19 cellular contexts compared by ENCODE assay signal in the genomic region with DNA sequence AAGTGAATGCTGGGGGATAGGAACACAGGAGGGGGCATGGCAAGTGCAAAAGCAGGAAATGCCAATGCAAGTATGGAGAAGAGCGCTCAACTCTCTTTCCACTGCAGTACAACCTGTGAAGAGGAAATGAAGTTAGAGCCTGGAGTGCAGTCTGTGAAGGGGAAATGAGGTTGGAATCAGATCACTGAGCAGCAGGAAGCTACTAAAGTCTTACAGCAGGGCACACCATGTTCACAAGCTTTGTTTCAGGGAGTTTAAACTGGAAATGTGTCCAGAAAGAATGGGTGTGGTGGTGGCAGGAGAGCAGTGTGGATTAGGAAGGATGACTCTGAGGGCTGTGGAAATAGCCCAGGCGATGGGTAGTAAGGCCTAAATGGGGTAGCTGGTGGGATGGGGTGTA. TPM values are rescaled to one million over a fixed set of nuclear protein-coding genes. Genes with fewer than 3 reads are reported as not detected.
DNase-seq lines count a peak whose midpoint lies in the region; ATAC-seq, FAIRE-seq and TF ChIP-seq lines count a peak whose summit lies in the region.
"Had no signal": no experiment of that assay in that cellular context is flagged by ENCODE, and none has a peak within 500 bp of the region (broad histone marks: within the 10 kb centered on the region; RNA-seq: fewer than 3 reads in every experiment).

No MANE protein-coding gene starts in this region.

- no peaks in the 10 kb centered on the region for H3K27me3 ChIP-seq in DOHH2 (ENCODE audit: control insufficient read depth, low read length)
- no peaks in the 10 kb centered on the region for H3K27me3 ChIP-seq in gastrocnemius medialis
- H3K27me3 ChIP-seq: BE2C, SJSA1 had no signal

- H3F3A ChIP-seq in DOHH2 (ENCODE audit: control insufficient read depth, insufficient read depth), result peaks cover 54% of the 10 kb centered on the region

- peak overlapping the region; percentile 52 for H3K27ac Mint-ChIP-seq in chondrocyte (ENCODE audit: unreplicated experiment)
- H3K27ac Mint-ChIP-seq: activated naive CD8-positive, alpha-beta T cell treated with anti-CD3 and anti-CD28 coated beads, Interleukin-2, amount 10 ng/mL, durations not matched to agents 7 days and 5 days had no signal

- peak overlapping the region; percentile 91 for H3K27ac ChIP-seq in DOHH2 (ENCODE audit: low read depth, low read length)
- peak overlapping the region; percentile 2 to 5 for H3K27ac ChIP-seq in kidney (ENCODE audit: low read depth in 2 of 2, low read length in 2 of 2)
- peak overlapping the region; percentile 12 to 73 (median 44) for H3K27ac ChIP-seq in gastrocnemius medialis
- H3K27ac ChIP-seq: GM23248, SJSA1 had no signal

- in situ Hi-C loops in gastrocnemius medialis (cut with MboI; ENCODE audit: low sequenced_read_pairs in 4 of 4), result loop anchor here in 1 of 4 donors (25.0 kb wide), 1 partner anchor 434 kb away; no protein-coding TSS in a partner anchor

- no peaks in the 10 kb centered on the region for H4K20me1 ChIP-seq in DOHH2 (ENCODE audit: control insufficient read depth, insufficient read depth, low read depth, low read length)

- FAIRE-seq in kidney (lab: Jason Lieb, UNC), result no peak
- FAIRE-seq: islet of Langerhans, TTC549, urothelium cell line had no signal

- no peak overlapping the region for H3K9ac ChIP-seq in kidney (ENCODE audit: low read length in 2 of 2)
- H3K9ac ChIP-seq: GM23248 had no signal

- peak overlapping the region; percentile 77 for H3K4me2 ChIP-seq in DOHH2 (ENCODE audit: low read length)

- H3K9me3 Mint-ChIP-seq in chondrocyte (ENCODE audit: low read depth), result no peaks in the 10 kb centered on the region
- H3K9me3 Mint-ChIP-seq: activated naive CD8-positive, alpha-beta T cell treated with anti-CD3 and anti-CD28 coated beads, Interleukin-2, amount 10 ng/mL, durations not matched to agents 7 days and 5 days had no signal

- H3K79me2 ChIP-seq in DOHH2 (ENCODE audit: control insufficient read depth, low read length), result peaks cover 12% of the 10 kb centered on the region

- DNase-seq in chondrocyte (ENCODE audit: low spot score) (no peak), kidney (no peak), gastrocnemius medialis (no peak), putamen (ENCODE audit: low spot score) (no peak), RPMI8226 (no peak), ureter (ENCODE audit: low spot score) (no peak), DMS53 treated with DMSO at 0.1 percent for 48 hours (lab: John Stamatoyannopoulos, UW; ENCODE audit: unreplicated experiment) (no peak)
- DNase-seq: activated CD8-positive, alpha-beta memory T cell treated with anti-CD3 and anti-CD28 coated beads, Interleukin-2, amount 50 U/mL, for 48 hours; activated naive CD8-positive, alpha-beta T cell treated with anti-CD3 and anti-CD28 coated beads, Interleukin-2, amount 10 ng/mL, durations not matched to agents 7 days and 5 days; BE2C; EL; foreskin fibroblast; GM23248; NCI-H2081 had no signal

- ATAC-seq in gastrocnemius medialis, result peak; percentile 25 to 67

- intact Hi-C loops in kidney (cut with DNase I) (no loop called here), gastrocnemius medialis (cut with DNase I; ENCODE audit: low total_unique reads) (no loop called here)

- H3K27me3 Mint-ChIP-seq in chondrocyte (ENCODE audit: low read depth), result no peaks in the 10 kb centered on the region

- peaks cover 7% of the 10 kb centered on the region for H3K36me3 Mint-ChIP-seq in chondrocyte (ENCODE audit: low read depth)
- H3K36me3 Mint-ChIP-seq: activated naive CD8-positive, alpha-beta T cell treated with anti-CD3 and anti-CD28 coated beads, Interleukin-2, amount 10 ng/mL, durations not matched to agents 7 days and 5 days had no signal

- no peaks in the 10 kb centered on the region for H3K9me3 ChIP-seq in DOHH2 (ENCODE audit: control insufficient read depth, insufficient read depth, low read length)
- no peaks in the 10 kb centered on the region for H3K9me3 ChIP-seq in kidney (ENCODE audit: control insufficient read depth in 1 of 2, low read length in 2 of 2)
- no peaks in the 10 kb centered on the region for H3K9me3 ChIP-seq in gastrocnemius medialis
- H3K9me3 ChIP-seq: BE2C, SJSA1 had no signal

- TF ChIP-seq CTCF in DOHH2 (IDR thresholded peaks at IDR 0.05; ENCODE audit: low read depth, low read length, poor library complexity, severe bottlenecking) (no peak), chondrocyte (IDR thresholded peaks at IDR 0.05) (no peak), kidney (IDR thresholded peaks at IDR 0.05; ENCODE audit: borderline replicate concordance, extremely low read depth, insufficient read depth) (no peak), gastrocnemius medialis (IDR thresholded peaks at IDR 0.05 in 4 of 5, conservative IDR thresholded peaks at IDR 0.05 in 1 of 5) (no peak)

- H3K4me1 Mint-ChIP-seq in chondrocyte (ENCODE audit: low read depth), result peaks cover 39% of the 10 kb centered on the region

- peaks cover 16% of the 10 kb centered on the region for H3K36me3 ChIP-seq in DOHH2 (ENCODE audit: control insufficient read depth, low read length)
- peaks cover 0 to 8% of the 10 kb centered on the region in 2 donors for H3K36me3 ChIP-seq in kidney (ENCODE audit: control insufficient read depth in 1 of 2, insufficient read depth in 2 of 2, low read length in 2 of 2)
- H3K36me3 ChIP-seq in gastrocnemius medialis, result peaks cover 0 to 10% of the 10 kb centered on the region in 2 donors
- H3K36me3 ChIP-seq: BE2C, SJSA1 had no signal

- H3K4me1 ChIP-seq in DOHH2 (ENCODE audit: control insufficient read depth, low read length) (peaks cover 88% of the 10 kb centered on the region), kidney (ENCODE audit: control insufficient read depth in 1 of 2, insufficient read depth in 1 of 2, low read depth in 1 of 2, low read length in 2 of 2) (no peaks in the 10 kb centered on the region), gastrocnemius medialis (peaks cover 0 to 37% of the 10 kb centered on the region in 2 donors)
- H3K4me1 ChIP-seq: BE2C had no signal

- no peaks in the 10 kb centered on the region for H3K9me2 ChIP-seq in DOHH2 (replicated peaks; ENCODE audit: control insufficient read depth, low read length)

- TF ChIP-seq POLR2A in gastrocnemius medialis (IDR thresholded peaks at IDR 0.05), result no peak

- H3K4me3 ChIP-seq in DOHH2 (ENCODE audit: low read length) (peak overlapping the region; percentile 59), kidney (ENCODE audit: low read length in 2 of 2) (no peak overlapping the region), gastrocnemius medialis (no peak overlapping the region)
- H3K4me3 ChIP-seq: GM23248, SJSA1 had no signal

- H3K4me3 Mint-ChIP-seq in chondrocyte (ENCODE audit: unreplicated experiment), result no peak overlapping the region
- H3K4me3 Mint-ChIP-seq: activated naive CD8-positive, alpha-beta T cell treated with anti-CD3 and anti-CD28 coated beads, Interleukin-2, amount 10 ng/mL, durations not matched to agents 7 days and 5 days had no signal

RNA-seq across cellular contexts. Expression of gene ARHGEF37, which starts 15.4 kb away (rescaled TPM):
- total RNA-seq in chondrocyte (5.8 to 16.8 TPM (median 6.0 TPM) in 3 replicates), kidney (21.8 TPM), gastrocnemius medialis (10 to 100 TPM in 3 of 4 donors, 1 to 10 TPM in 1; 9.5 to 28.6 (median 21.0) TPM), ureter (11.9 TPM)
- 6.9 TPM for polyA plus RNA-seq in kidney (ENCODE audit: insufficient read depth, low read depth, low replicate concordance)

RNA-seq across cellular contexts. Expression of gene CSNK1A1, which starts 45.5 kb away (rescaled TPM):
- total RNA-seq in chondrocyte (214 to 227 TPM (median 224 TPM) in 3 replicates), kidney (221 TPM), gastrocnemius medialis (100 to 1,000 TPM; 157 to 252 (median 215) TPM), ureter (381 TPM)
- polyA plus RNA-seq in kidney (ENCODE audit: insufficient read depth, low read depth, low replicate concordance), result 63.9 TPM

Comparison
In these comparisons a context has a peak if more than half of its experiments do, and no peak if none do; other contexts are left out.
1. H3K27ac ChIP-seq: peak in every context shown above with its lines; median percentile 91 in DOHH2; 44 in gastrocnemius medialis; 4 in kidney.